20 cellular contexts compared by ENCODE assay signal in genomic region chr2:1824202-1824905, GRCh38.
DNase-seq lines count a peak whose midpoint lies in the region; ATAC-seq, FAIRE-seq and TF ChIP-seq lines count a peak whose summit lies in the region.
"Had no signal": no experiment of that assay in that cellular context is flagged by ENCODE, and none has a peak within 500 bp of the region (broad histone marks: within the 10 kb centered on the region; RNA-seq: fewer than 3 reads in every experiment).

No MANE protein-coding gene starts in this region.

- H2AK5ac ChIP-seq in neuronal stem cell (ENCODE audit: low read depth, low read length), result peak overlapping the region; percentile 63

- no peak overlapping the region for H3K4me3 ChIP-seq in right atrium auricular region
- no peak overlapping the region for H3K4me3 ChIP-seq in fibroblast of pulmonary artery (replicated peaks; ENCODE audit: low read depth, low read length)
- no peak overlapping the region for H3K4me3 ChIP-seq in neuronal stem cell (ENCODE audit: low read length in 2 of 2)
- no peak overlapping the region for H3K4me3 ChIP-seq in transverse colon

- intact Hi-C loops in Right ventricle myocardium superior (cut with DNase I), result no loop called here
- intact Hi-C loops in transverse colon (cut with DNase I; ENCODE audit: low total_unique reads), result loop anchor here (10.0 kb wide), 1 partner anchor 150 kb away; no protein-coding TSS in a partner anchor

- WGBS in neuronal stem cell (ENCODE audit: extremely low coverage in 2 of 2, insufficient read length in 2 of 2, insufficient replicate concordance in 1 of 2), 2 donors, result no CpG with 5 or more reads among the region's 24 CpGs
- 76 to 90% methylated on average over 6 to 24 of the region's 24 CpGs for WGBS in transverse colon (ENCODE audit: low coverage in 1 of 2), 2 donors

- H2BK5ac ChIP-seq in neuronal stem cell (ENCODE audit: low read length), result no peak overlapping the region

- H4K91ac ChIP-seq in neuronal stem cell (ENCODE audit: low read depth, low read length, poor library complexity), result no peak overlapping the region

- no peak overlapping the region for H2AFZ ChIP-seq in neuronal stem cell (ENCODE audit: low read length)

- no peak overlapping the region for H3K14ac ChIP-seq in neuronal stem cell (ENCODE audit: low read length)

- H3K18ac ChIP-seq in neuronal stem cell (ENCODE audit: low read length), result peak overlapping the region; percentile 7

- FAIRE-seq in GM12891 (lab: Jason Lieb, UNC), result no peak
- FAIRE-seq: A204.1 had no signal

- no peaks in the 10 kb centered on the region for H3K9me3 ChIP-seq in right atrium auricular region
- peaks cover 0 to 2% of the 10 kb centered on the region in 2 donors for H3K9me3 ChIP-seq in neuronal stem cell (replicated peaks in 1 of 2; ENCODE audit: control insufficient read depth in 2 of 2, insufficient read depth in 1 of 2, low read depth in 1 of 2, low read length in 2 of 2)
- no peaks in the 10 kb centered on the region for H3K9me3 ChIP-seq in transverse colon

- no peak for DNase-seq in Right ventricle myocardium superior
- DNase-seq in right atrium auricular region (ENCODE audit: low spot score), result no peak
- peak; percentile 48 for DNase-seq in fibroblast of pulmonary artery (ENCODE audit: low read depth)
- no peak for DNase-seq in neuronal stem cell (ENCODE audit: low spot score)
- peak; percentile 29 for DNase-seq in transverse colon
- DNase-seq in activated CD4-positive, alpha-beta T cell treated with anti-CD3 and anti-CD28 coated beads for 1 hour, result no peak
- DNase-seq in GM12891 (ENCODE audit: insufficient read length, low spot score), result no peak
- DNase-seq: activated CD4-positive, alpha-beta memory T cell treated with anti-CD3 and anti-CD28 coated beads for 36 hours; effector CD8-positive, alpha-beta T cell; HFFc6; Kasumi-1; kidney glomerular epithelial cell; naive thymus-derived CD4-positive, alpha-beta T cell; NCI-H1930; NCI-H82; SHP77; stimulated activated naive CD8-positive, alpha-beta T cell treated with anti-CD3 and anti-CD28 coated beads, Interleukin-15, amount 100 ng/mL, for 72 hours; T1000 had no signal

- H2BK15ac ChIP-seq in neuronal stem cell (ENCODE audit: low read length), result peak overlapping the region; percentile 63

- no peak overlapping the region for H3K9ac ChIP-seq in neuronal stem cell (ENCODE audit: low read depth, low read length, poor library complexity)

- TF ChIP-seq POLR2A in transverse colon (IDR thresholded peaks at IDR 0.05) (no peak), GM12891 (IDR thresholded peaks at IDR 0.05; ENCODE audit: low read depth, low read length) (no peak)

- no peaks in the 10 kb centered on the region for H3K79me1 ChIP-seq in neuronal stem cell (ENCODE audit: low read depth, low read length)

- in situ Hi-C loops in transverse colon (cut with MboI; ENCODE audit: low pct_ligation_motif_present in 1 of 4, low pct_unique_long_range_greater_than_20kb in 1 of 4, low sequenced_read_pairs in 3 of 4), result no loop called here

- ATAC-seq in Right ventricle myocardium superior (ENCODE audit: poor library complexity) (peak; percentile 66), GM21360 (IDR thresholded peaks at IDR 0.05; ENCODE audit: unreplicated experiment) (no peak)
- ATAC-seq: naive thymus-derived CD4-positive, alpha-beta T cell; stimulated activated naive CD8-positive, alpha-beta T cell treated with anti-CD3 and anti-CD28 coated beads, Interleukin-15, amount 100 ng/mL, for 72 hours had no signal

- no peak for TF ChIP-seq CTCF in right atrium auricular region (IDR thresholded peaks at IDR 0.05)
- TF ChIP-seq CTCF in fibroblast of pulmonary artery (IDR thresholded peaks at IDR 0.05; ENCODE audit: low read length, missing control alignments), result no peak
- no peak for TF ChIP-seq CTCF in transverse colon (IDR thresholded peaks at IDR 0.05)

- no peak overlapping the region for H3K4me2 ChIP-seq in neuronal stem cell (ENCODE audit: insufficient read depth, low read length, poor library complexity, severe bottlenecking)

- no peak overlapping the region for H2BK120ac ChIP-seq in neuronal stem cell (ENCODE audit: low read depth, low read length)

- no peaks in the 10 kb centered on the region for H3K36me3 ChIP-seq in right atrium auricular region
- H3K36me3 ChIP-seq in neuronal stem cell (replicated peaks in 1 of 2; ENCODE audit: control insufficient read depth in 2 of 2, insufficient read depth in 2 of 2, low read length in 2 of 2), result no peaks in the 10 kb centered on the region
- H3K36me3 ChIP-seq in transverse colon, result no peaks in the 10 kb centered on the region

- peak overlapping the region in 1 of 2 donors; percentile 19 for H3K27ac ChIP-seq in right atrium auricular region
- H3K27ac ChIP-seq in neuronal stem cell (replicated peaks; ENCODE audit: low read length), result no peak overlapping the region
- H3K27ac ChIP-seq in transverse colon, result peak overlapping the region; percentile 25 to 43 (median 41)

- H3K23ac ChIP-seq in neuronal stem cell (ENCODE audit: low read depth, low read length, poor library complexity), result no peak overlapping the region

- H3K27me3 ChIP-seq in right atrium auricular region (no peaks in the 10 kb centered on the region), neuronal stem cell (ENCODE audit: control insufficient read depth in 3 of 3, insufficient read depth in 3 of 3, low read depth in 1 of 3, low read length in 3 of 3) (no peaks in the 10 kb centered on the region), transverse colon (no peaks in the 10 kb centered on the region)

- H3K4me1 ChIP-seq in right atrium auricular region, result no peaks in the 10 kb centered on the region
- H3K4me1 ChIP-seq in neuronal stem cell (ENCODE audit: control insufficient read depth in 2 of 2, insufficient read depth in 1 of 2, low read depth in 1 of 2, low read length in 2 of 2), result peaks cover 0 to 7% of the 10 kb centered on the region in 2 donors
- H3K4me1 ChIP-seq in transverse colon, result peaks cover 0 to 3% (median 0%) of the 10 kb centered on the region in 4 donors

- TF ChIP-seq EP300 in transverse colon (IDR thresholded peaks at IDR 0.05; ENCODE audit: low read depth), result peak; percentile 89

- H4K8ac ChIP-seq in neuronal stem cell (ENCODE audit: low read depth, low read length), result no peak overlapping the region

- no peak overlapping the region for H3K4ac ChIP-seq in neuronal stem cell (ENCODE audit: low read length)

- peak overlapping the region; percentile 60 for H2BK12ac ChIP-seq in neuronal stem cell (ENCODE audit: low read length)

TF ChIP-seq in GM12891, 5 proteins besides CTCF, POLR2A, EP300 and RAD21:
- TF ChIP-seq SPI1 (IDR thresholded peaks at IDR 0.05; ENCODE audit: low read depth, low read length) (no peak), POU2F2 (IDR thresholded peaks at IDR 0.05; ENCODE audit: low read depth, low read length) (no peak), TAF1 (IDR thresholded peaks at IDR 0.05; ENCODE audit: low read depth, low read length) (no peak), PAX5 (IDR thresholded peaks at IDR 0.05; ENCODE audit: insufficient read depth, low read length, severe bottlenecking) (no peak), POLR2AphosphoS5 (IDR thresholded peaks at IDR 0.05; ENCODE audit: low read depth, low read length) (no peak)

Comparison
In these comparisons a context has a peak if more than half of its experiments do, and no peak if none do; other contexts are left out.
1. DNase-seq: peak in fibroblast of pulmonary artery (single experiment) and transverse colon (single experiment); none in Right ventricle myocardium superior (single experiment), right atrium auricular region (single experiment), neuronal stem cell (single experiment), activated CD4-positive, alpha-beta T cell treated with anti-CD3 and anti-CD28 coated beads for 1 hour (single experiment) and GM12891 (single experiment).